29 cellular contexts compared by ENCODE assay signal in genomic region chr5:44345871-44346270, GRCh38. TPM values are rescaled to one million over a fixed set of nuclear protein-coding genes. Genes with fewer than 3 reads are reported as not detected.
"Had no signal": no experiment of that assay in that cellular context is flagged by ENCODE, and none has a peak within 500 bp of the region (broad histone marks: within the 10 kb centered on the region; RNA-seq: fewer than 3 reads in every experiment).

No MANE protein-coding gene starts in this region.

- H3K27ac ChIP-seq: left ventricle myocardium inferior, pancreas, prostate gland, skin epidermis, suprapubic skin, thoracic aorta, tibial artery, upper lobe of right lung, uterus had no signal

- H3K36me3 Mint-ChIP-seq: immature natural killer cell; naive thymus-derived CD4-positive, alpha-beta T cell; stimulated activated naive B cell treated with anti-CD40 and anti-IgM and Interleukin-4, amounts not matched to agents 10 μg/mL and 1 μg/mL and 100 μg/mL, for 72 hours had no signal

- DNase-seq: hypothalamus; immature natural killer cell; kidney; left ventricle myocardium inferior; midbrain; mucosa of descending colon; naive thymus-derived CD4-positive, alpha-beta T cell; nucleus accumbens; pancreas; posterior cingulate gyrus; retina; right cardiac atrium; stimulated activated CD4-positive, alpha-beta T cell treated with anti-CD3 and anti-CD28 coated beads, Interleukin-12 subunit alpha, Interleukin-12 subunit beta, amount 100 ng/mL, for 4 hours; stimulated activated CD4-positive, alpha-beta T cell treated with anti-CD3 and anti-CD28 coated beads, Interleukin-15, amount 100 ng/mL, for 24 hours; stimulated activated CD4-positive, alpha-beta T cell treated with anti-CD3 and anti-CD28 coated beads, Interleukin-2, amount 100 ng/mL, for 24 hours; stimulated activated CD4-positive, alpha-beta T cell treated with anti-CD3 and anti-CD28 coated beads, Interleukin-4, amount 100 ng/mL, for 1 hour; stimulated activated naive B cell treated with anti-CD40 and anti-IgM and Interleukin-4, amounts not matched to agents 10 μg/mL and 1 μg/mL and 100 μg/mL, for 72 hours; tibial artery; trophoblast cell; upper lobe of right lung; uterus had no signal

- H3K9me3 ChIP-seq: left ventricle myocardium inferior, pancreas, prostate gland, suprapubic skin, thoracic aorta, tibial artery, upper lobe of right lung, uterus had no signal

- ATAC-seq: mucosa of descending colon; naive thymus-derived CD4-positive, alpha-beta T cell; pancreas; right cardiac atrium; sciatic nerve; stimulated activated naive B cell treated with anti-CD40 and anti-IgM and Interleukin-4, amounts not matched to agents 10 μg/mL and 1 μg/mL and 100 μg/mL, for 72 hours; upper lobe of right lung had no signal

- H3K9me3 Mint-ChIP-seq: nephron; neural crest cell; stimulated activated naive B cell treated with anti-CD40 and anti-IgM and Interleukin-4, amounts not matched to agents 10 μg/mL and 1 μg/mL and 100 μg/mL, for 72 hours had no signal

- H3K4me3 Mint-ChIP-seq: immature natural killer cell; naive thymus-derived CD4-positive, alpha-beta T cell; nephron; neural crest cell; stimulated activated naive B cell treated with anti-CD40 and anti-IgM and Interleukin-4, amounts not matched to agents 10 μg/mL and 1 μg/mL and 100 μg/mL, for 72 hours; stimulated activated naive CD8-positive, alpha-beta T cell treated with anti-CD3 and anti-CD28 coated beads, Interleukin-15, Interleukin-2, amounts not matched to agents 100 ng/mL and 50 ng/mL, for 24 hours had no signal

- H3K4me1 ChIP-seq: left ventricle myocardium inferior, pancreas, prostate gland, suprapubic skin, tibial artery, upper lobe of right lung, uterus had no signal

- H3K27me3 Mint-ChIP-seq: naive thymus-derived CD4-positive, alpha-beta T cell; stimulated activated naive B cell treated with anti-CD40 and anti-IgM and Interleukin-4, amounts not matched to agents 10 μg/mL and 1 μg/mL and 100 μg/mL, for 72 hours; stimulated activated naive CD8-positive, alpha-beta T cell treated with anti-CD3 and anti-CD28 coated beads, Interleukin-15, Interleukin-2, amounts not matched to agents 100 ng/mL and 50 ng/mL, for 24 hours had no signal

- H3K27ac Mint-ChIP-seq: immature natural killer cell; naive thymus-derived CD4-positive, alpha-beta T cell; nephron; stimulated activated naive B cell treated with anti-CD40 and anti-IgM and Interleukin-4, amounts not matched to agents 10 μg/mL and 1 μg/mL and 100 μg/mL, for 72 hours; stimulated activated naive CD8-positive, alpha-beta T cell treated with anti-CD3 and anti-CD28 coated beads, Interleukin-15, Interleukin-2, amounts not matched to agents 100 ng/mL and 50 ng/mL, for 24 hours had no signal

- H3K4me1 Mint-ChIP-seq: immature natural killer cell; naive thymus-derived CD4-positive, alpha-beta T cell; nephron; neural crest cell; stimulated activated naive B cell treated with anti-CD40 and anti-IgM and Interleukin-4, amounts not matched to agents 10 μg/mL and 1 μg/mL and 100 μg/mL, for 72 hours had no signal

- H3K27me3 ChIP-seq: pancreas, suprapubic skin, tibial artery, upper lobe of right lung, uterus had no signal

RNA-seq across cellular contexts. Expression of gene FGF10, which starts 43.3 kb away (rescaled TPM):
- total RNA-seq: naive thymus-derived CD4-positive, alpha-beta T cell had no signal
